ENCODE assay signal across 34 cellular contexts in the genomic region with DNA sequence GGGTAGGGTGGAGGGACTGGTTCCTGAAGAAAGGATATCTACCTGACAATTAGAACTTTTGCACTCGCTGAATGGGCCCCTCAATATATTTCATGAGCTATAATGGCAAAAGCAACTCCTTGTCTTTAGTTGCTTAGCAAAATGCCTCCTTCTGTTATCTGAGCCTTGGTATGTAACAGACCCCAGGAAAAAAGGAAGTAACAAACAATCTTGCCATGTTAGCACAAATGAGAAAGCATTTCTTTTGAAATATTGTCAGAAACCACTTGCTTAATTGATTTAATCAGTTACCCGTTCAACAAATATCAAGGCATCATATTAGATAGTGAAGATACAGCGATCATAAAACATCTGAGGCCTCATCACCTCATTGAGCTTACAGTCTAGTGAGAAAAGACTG.
"Had no signal": no experiment of that assay in that cellular context is flagged by ENCODE, and none has a peak within 500 bp of the region (broad histone marks: within the 10 kb centered on the region; RNA-seq: fewer than 3 reads in every experiment).

No MANE protein-coding gene starts in this region.

- H3K4me3 ChIP-seq: ascending aorta, body of pancreas, breast epithelium had no signal

- H3K9me3 ChIP-seq: ascending aorta, body of pancreas had no signal

- H3K36me3 ChIP-seq: ascending aorta, brain microvascular endothelial cell, breast epithelium, WERI-Rb-1 had no signal

- H3K27me3 ChIP-seq: ascending aorta, body of pancreas, brain microvascular endothelial cell had no signal

- H3K27ac ChIP-seq: ascending aorta, body of pancreas, brain microvascular endothelial cell, breast epithelium, WERI-Rb-1 had no signal

- DNase-seq: activated CD4-positive, alpha-beta memory T cell treated with anti-CD3 and anti-CD28 coated beads, Interleukin-2, amount 10 ng/mL, durations not matched to agents 7 days and 5 days; activated CD4-positive, alpha-beta T cell treated with anti-CD3 and anti-CD28 coated beads for 1 hour; activated CD4-positive, alpha-beta T cell treated with anti-CD3 and anti-CD28 coated beads for 36 hours; activated CD4-positive, alpha-beta T cell treated with anti-CD3 and anti-CD28 coated beads for 48 hours; activated CD4-positive, alpha-beta T cell treated with anti-CD3 and anti-CD28 coated beads, Interleukin-2, amount 10 ng/mL, durations not matched to agents 7 days and 5 days; activated CD4-positive, alpha-beta T cell treated with anti-CD3 and anti-CD28 coated beads, Interleukin-2, amount 50 U/mL, for 48 hours; activated CD4-positive, CD25-positive, alpha-beta regulatory T cell; activated CD8-positive, alpha-beta memory T cell treated with anti-CD3 and anti-CD28 coated beads for 24 hours; activated CD8-positive, alpha-beta memory T cell treated with anti-CD3 and anti-CD28 coated beads, Interleukin-2, amount 10 ng/mL, durations not matched to agents 7 days and 5 days; activated CD8-positive, alpha-beta memory T cell treated with anti-CD3 and anti-CD28 coated beads, Interleukin-2, amount 50 U/mL, for 48 hours; activated CD8-positive, alpha-beta T cell treated with anti-CD3 and anti-CD28 coated beads, Interleukin-2, amount 10 ng/mL, durations not matched to agents 7 days and 5 days; activated effector memory CD4-positive, alpha-beta T cell treated with Interleukin-2 at 50 U/mL for 16 hours; activated gamma-delta T cell; activated naive CD4-positive, alpha-beta T cell treated with anti-CD3 and anti-CD28 coated beads, Interleukin-2, amount 10 ng/mL, durations not matched to agents 7 days and 5 days; activated naive CD4-positive, alpha-beta T cell treated with Interleukin-2 at 50 U/mL for 16 hours; activated naive CD8-positive, alpha-beta T cell treated with anti-CD3 and anti-CD28 coated beads, Interleukin-2, amount 10 ng/mL, durations not matched to agents 7 days and 5 days; activated naive CD8-positive, alpha-beta T cell treated with anti-CD3 and anti-CD28 coated beads, Interleukin-2, amount 50 U/mL, for 24 hours; activated T-cell treated with anti-CD3 and anti-CD28 coated beads, Interleukin-2, amount 50 U/mL, for 24 hours; activated T-cell treated with anti-CD3 and anti-CD28 coated beads, Interleukin-2, amount 50 U/mL, for 48 hours; amygdala; anterior cingulate cortex; body of pancreas; brain microvascular endothelial cell; caudate nucleus; cerebellar nuclear complex; T-helper 1 cell; T-helper 2 cell; T-helper 9 cell; WERI-Rb-1 had no signal

- H3K4me1 ChIP-seq: ascending aorta, body of pancreas, breast epithelium had no signal

- ATAC-seq: activated CD4-positive, alpha-beta T cell treated with anti-CD3 and anti-CD28 coated beads for 36 hours; activated CD4-positive, CD25-positive, alpha-beta regulatory T cell treated with anti-CD3 and anti-CD28 coated beads, Interleukin-2, amount 50 U/mL, for 24 hours; activated CD8-positive, alpha-beta memory T cell treated with anti-CD3 and anti-CD28 coated beads, Interleukin-2, amount 10 ng/mL, durations not matched to agents 7 days and 5 days; activated CD8-positive, alpha-beta T cell treated with anti-CD3 and anti-CD28 coated beads, Interleukin-2, amount 10 ng/mL, durations not matched to agents 7 days and 5 days; activated naive CD8-positive, alpha-beta T cell treated with anti-CD3 and anti-CD28 coated beads, Interleukin-2, amount 50 U/mL, for 24 hours; body of pancreas; WTC11 had no signal

- FAIRE-seq: TTC549 had no signal
